ENCODE assay signal across 8 cellular contexts in the genomic region with DNA sequence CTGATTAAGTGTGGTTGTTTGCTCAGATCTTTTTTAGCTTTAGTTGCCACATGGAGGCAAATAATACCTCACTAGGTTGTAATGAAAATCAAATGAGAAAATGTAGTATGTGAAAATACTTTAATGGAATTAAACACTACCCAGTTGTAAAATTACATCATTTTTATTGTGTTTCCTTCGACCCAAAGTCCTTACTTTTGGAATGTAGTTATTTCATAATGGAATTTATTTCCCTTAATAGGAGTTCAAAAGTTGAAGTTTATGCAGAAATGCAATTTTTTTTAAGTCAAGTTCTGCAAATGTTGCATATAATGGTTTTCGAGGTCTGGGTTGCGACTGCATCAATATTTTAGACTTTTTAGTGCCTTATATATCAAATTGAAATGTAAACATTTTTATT. TPM values are rescaled to one million over a fixed set of nuclear protein-coding genes. Genes with fewer than 3 reads are reported as not detected.
DNase-seq lines count a peak whose midpoint lies in the region; ATAC-seq and TF ChIP-seq lines count a peak whose summit lies in the region.

No MANE protein-coding gene starts in this region.

- peaks cover 23% of the 10 kb centered on the region for H3K27me3 Mint-ChIP-seq in T-helper 2 cell treated with Interferon-gamma antibody and Interleukin-4, amounts not matched to agents 5 μg/mL and 100 μg/mL, for 36 hours (ENCODE audit: low read depth)
- no peaks in the 10 kb centered on the region for H3K27me3 Mint-ChIP-seq in activated B cell treated with CpG ODN at 0.5 μM for 24 hours

- WGBS in right cardiac atrium = 7% methylated on average over 3 of the region's 3 CpGs
- 8 to 14% (median 12%) methylated on average over 3 of the region's 3 CpGs for WGBS in stomach, 5 donors
- WGBS in prostate gland = 2% methylated on average over 3 of the region's 3 CpGs

- H3K9me3 Mint-ChIP-seq in T-helper 2 cell treated with Interferon-gamma antibody and Interleukin-4, amounts not matched to agents 5 μg/mL and 100 μg/mL, for 36 hours = no peaks in the 10 kb centered on the region
- no peaks in the 10 kb centered on the region for H3K9me3 Mint-ChIP-seq in activated B cell treated with CpG ODN at 0.5 μM for 24 hours

- CTCF ChIA-PET in activated B cell treated with CpG ODN at 0.5 μM for 24 hours (lab: Charles Lee) = interaction anchor here (4.1 kb wide), 1 partner anchor 29 kb away, joined by 22 read pairs; a partner anchor contains a TSS

- POLR2A ChIA-PET in activated B cell treated with CpG ODN at 0.5 μM for 24 hours (lab: Charles Lee) = interaction anchor here (1.0 to 3.7 kb wide), 3 partner anchors 30 to 527 kb away, joined by 7 to 64 read pairs (median 7); a partner anchor contains a TSS

- H3K4me1 Mint-ChIP-seq in T-helper 2 cell treated with Interferon-gamma antibody and Interleukin-4, amounts not matched to agents 5 μg/mL and 100 μg/mL, for 36 hours (ENCODE audit: low read depth) = peaks cover 28% of the 10 kb centered on the region
- peaks cover 58% of the 10 kb centered on the region for H3K4me1 Mint-ChIP-seq in activated B cell treated with CpG ODN at 0.5 μM for 24 hours

- H3K36me3 ChIP-seq in stomach = peaks cover 0 to 4% (median 0%) of the 10 kb centered on the region in 4 donors
- H3K36me3 ChIP-seq in prostate gland = no peaks in the 10 kb centered on the region

- DNase-seq in T-helper 2 cell treated with Interferon-gamma antibody and Interleukin-4, amounts not matched to agents 5 μg/mL and 100 μg/mL, for 36 hours (ENCODE audit: low spot score) = no peak
- DNase-seq in T-helper 2 cell = no peak
- DNase-seq in activated B cell treated with CpG ODN at 0.5 μM for 24 hours = no peak
- no peak for DNase-seq in right cardiac atrium
- DNase-seq in stomach = no peak
- no peak for DNase-seq in prostate gland (ENCODE audit: low spot score)
- no peak for DNase-seq in GDM1 (lab: John Stamatoyannopoulos, UW)

- H3K36me3 Mint-ChIP-seq in T-helper 2 cell treated with Interferon-gamma antibody and Interleukin-4, amounts not matched to agents 5 μg/mL and 100 μg/mL, for 36 hours (ENCODE audit: low read depth) = peaks cover 28% of the 10 kb centered on the region
- peaks cover 26% of the 10 kb centered on the region for H3K36me3 Mint-ChIP-seq in activated B cell treated with CpG ODN at 0.5 μM for 24 hours (ENCODE audit: low read depth)

- H3K4me3 ChIP-seq in right cardiac atrium (ENCODE audit: low read length) = peak overlapping the region; percentile 71
- H3K4me3 ChIP-seq in stomach = peak overlapping the region; percentile 58 to 94 (median 84)
- peak overlapping the region in 1 of 2 donors; percentile 72 for H3K4me3 ChIP-seq in prostate gland

- intact Hi-C loops in activated B cell treated with CpG ODN at 0.5 μM for 24 hours (cut with micrococcal nuclease) (loop anchor here (5.0 to 10.0 kb wide), 2 partner anchors 483 to 540 kb away; no protein-coding TSS in a partner anchor), right cardiac atrium (cut with DNase I) (no loop called here), stomach (cut with DNase I; ENCODE audit: low total_unique reads) (no loop called here), prostate gland (cut with DNase I) (loop anchor here (10.0 kb wide), 1 partner anchor 107 kb away; a partner anchor contains a TSS)

- H3K27ac ChIP-seq in right cardiac atrium (ENCODE audit: low read length) = no peak overlapping the region
- peak overlapping the region in 2 of 5 donors; percentile 91 to 99 for H3K27ac ChIP-seq in stomach
- peak overlapping the region in 1 of 2 donors; percentile 86 for H3K27ac ChIP-seq in prostate gland

- H3K4me1 ChIP-seq in right cardiac atrium (ENCODE audit: control insufficient read depth, insufficient read depth, low read length) = peaks cover 1% of the 10 kb centered on the region
- peaks cover 32 to 87% (median 66%) of the 10 kb centered on the region in 4 donors for H3K4me1 ChIP-seq in stomach
- peaks cover 8% of the 10 kb centered on the region for H3K4me1 ChIP-seq in prostate gland (replicated peaks)

- H3K4me3 Mint-ChIP-seq in T-helper 2 cell treated with Interferon-gamma antibody and Interleukin-4, amounts not matched to agents 5 μg/mL and 100 μg/mL, for 36 hours = peak overlapping the region; percentile 98
- H3K4me3 Mint-ChIP-seq in activated B cell treated with CpG ODN at 0.5 μM for 24 hours = peak overlapping the region; percentile 96

- no peak for TF ChIP-seq EP300 in stomach (IDR thresholded peaks at IDR 0.05)

- no peak for TF ChIP-seq POLR2A in stomach (IDR thresholded peaks at IDR 0.05)
- no peak for TF ChIP-seq POLR2A in prostate gland (IDR thresholded peaks at IDR 0.05)

- H3K27ac Mint-ChIP-seq in T-helper 2 cell treated with Interferon-gamma antibody and Interleukin-4, amounts not matched to agents 5 μg/mL and 100 μg/mL, for 36 hours = no peak overlapping the region
- no peak overlapping the region for H3K27ac Mint-ChIP-seq in activated B cell treated with CpG ODN at 0.5 μM for 24 hours

- TF ChIP-seq CTCF in activated B cell treated with CpG ODN at 0.5 μM for 24 hours (IDR thresholded peaks at IDR 0.05) (no peak), stomach (IDR thresholded peaks at IDR 0.05) (no peak), prostate gland (IDR thresholded peaks at IDR 0.05) (no peak)

- H3K9me3 ChIP-seq in right cardiac atrium (ENCODE audit: control insufficient read depth, low read length) (no peaks in the 10 kb centered on the region), stomach (no peaks in the 10 kb centered on the region), prostate gland (no peaks in the 10 kb centered on the region)

- no peaks in the 10 kb centered on the region for H3K27me3 ChIP-seq in right cardiac atrium (ENCODE audit: control insufficient read depth, insufficient read depth)
- no peaks in the 10 kb centered on the region for H3K27me3 ChIP-seq in stomach
- no peaks in the 10 kb centered on the region for H3K27me3 ChIP-seq in prostate gland (replicated peaks; ENCODE audit: insufficient read depth)

- ATAC-seq in activated B cell treated with CpG ODN at 0.5 μM for 24 hours (ENCODE audit: low read depth) = no peak
- no peak for ATAC-seq in right cardiac atrium
- no peak for ATAC-seq in GM21576 (IDR thresholded peaks at IDR 0.05; ENCODE audit: unreplicated experiment)

RNA-seq across cellular contexts. Expression of a gene that starts 31.0 kb away (rescaled TPM):
- total RNA-seq in activated B cell treated with CpG ODN at 0.5 μM for 24 hours (89.6 and 109 TPM in 2 replicates), right cardiac atrium (10 to 100 TPM; 68.2 to 73.8 (median 71.6) TPM), stomach (100 to 1,000 TPM in 4 of 5 donors, 10 to 100 TPM in 1; 79.0 to 531 (median 143) TPM), prostate gland (100 to 1,000 TPM; 107 to 113 TPM)
- polyA plus RNA-seq in right cardiac atrium (11.3 TPM), stomach (10 to 100 TPM in 2 of 3 donors, 1 to 10 TPM in 1; 7.5 to 28.3 (median 19.8) TPM)

Comparison
In these comparisons a context has a peak if more than half of its experiments do, and no peak if none do; other contexts are left out.
1. intact Hi-C loops: an anchor here in activated B cell treated with CpG ODN at 0.5 μM for 24 hours (5.0 to 10.0 kb wide) and prostate gland (10.0 kb wide); none called in right cardiac atrium and stomach.